Comparison of ENCODE assay signal across 8 cellular contexts in the genomic region with DNA sequence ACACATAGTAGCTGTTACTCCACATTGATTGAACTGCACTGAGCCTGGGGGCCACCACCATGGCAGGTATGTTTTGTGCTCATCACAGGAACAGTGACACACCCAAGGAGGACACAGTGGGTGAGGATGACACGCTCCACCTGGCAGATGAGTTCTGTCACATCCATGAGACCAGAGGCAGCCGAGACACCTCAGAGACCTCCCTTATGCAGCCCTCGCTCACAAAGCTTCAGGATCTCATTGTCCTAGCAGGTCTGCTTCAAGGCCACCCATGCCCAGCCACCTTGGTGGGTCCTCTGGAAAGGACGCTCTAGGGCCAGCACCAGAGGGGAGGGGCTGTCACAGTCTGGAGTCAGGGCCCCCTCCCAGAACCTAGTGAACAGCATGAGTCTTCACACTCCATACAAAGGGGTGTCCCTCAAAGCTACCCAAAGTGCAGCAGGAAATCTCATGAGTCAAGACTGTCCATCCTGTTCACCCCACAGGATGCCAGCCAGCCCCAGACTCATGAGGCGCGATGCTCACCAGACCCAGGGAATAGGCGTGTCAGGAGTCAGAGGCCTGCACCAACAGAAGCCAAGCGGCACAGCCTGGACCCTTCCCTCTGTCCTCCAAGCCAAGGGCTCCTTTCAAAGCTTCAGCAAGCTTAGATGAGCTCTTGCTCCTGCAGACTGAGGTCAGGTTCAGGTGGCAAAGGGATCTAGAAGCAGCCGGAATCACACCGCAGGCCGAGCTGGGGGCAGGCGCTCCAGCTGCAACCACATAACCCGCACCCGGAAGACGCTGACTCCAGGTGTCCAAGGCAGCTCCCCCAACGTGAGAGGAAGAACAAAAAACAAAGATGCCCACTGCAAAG. TPM values are rescaled to one million over a fixed set of nuclear protein-coding genes. Genes with fewer than 3 reads are reported as not detected.
DNase-seq lines count a peak whose midpoint lies in the region; ATAC-seq and TF ChIP-seq lines count a peak whose summit lies in the region.

No MANE protein-coding gene starts in this region.

- H3K27ac ChIP-seq in testis (peak overlapping the region; percentile 73 to 89), A673 (ENCODE audit: low read depth, low read length, poor library complexity, severe bottlenecking) (no peak overlapping the region)

- H3K4me1 ChIP-seq in testis (peaks cover 81% of the 10 kb centered on the region), A673 (ENCODE audit: insufficient read depth, low read length, poor library complexity, severe bottlenecking) (no peaks in the 10 kb centered on the region)

- no TSS peak for BruUV-seq in A673 (replicated peaks; lab: Mats Ljungman, UMichigan)

- peak overlapping the region; percentile 89 for H3K27ac Mint-ChIP-seq in activated CD8-positive, alpha-beta memory T cell treated with anti-CD3 and anti-CD28 coated beads, Interleukin-2, amount 10 ng/mL, durations not matched to agents 7 days and 5 days
- peak overlapping the region; percentile 88 for H3K27ac Mint-ChIP-seq in mesothelial cell of epicardium

- WGBS in testis, 2 donors: 81 to 87% methylated on average over 9 to 16 of the region's 16 CpGs

- peak; percentile 75 for DNase-seq in activated CD8-positive, alpha-beta memory T cell treated with anti-CD3 and anti-CD28 coated beads, Interleukin-2, amount 10 ng/mL, durations not matched to agents 7 days and 5 days
- DNase-seq in activated CD8-positive, alpha-beta memory T cell treated with anti-CD3 and anti-CD28 coated beads, Interleukin-2, amount 50 U/mL, for 48 hours: no peak
- DNase-seq in activated effector memory CD4-positive, alpha-beta T cell treated with anti-CD3 and anti-CD28 coated beads, Interleukin-2, amount 50 U/mL, for 16 hours: peak; percentile 70
- peak in 1 of 2 experiments; percentile 28 for DNase-seq in mesothelial cell of epicardium (ENCODE audit: low spot score in 2 of 2, unreplicated experiment in 2 of 2)
- DNase-seq in testis: no peak
- DNase-seq in AG08396 (ENCODE audit: low spot score): no peak
- no peak for DNase-seq in A673 (ENCODE audit: low spot score)
- DNase-seq in NCI-H1436 (lab: John Stamatoyannopoulos, UW): no peak

- CTCF ChIA-PET in activated CD8-positive, alpha-beta memory T cell treated with anti-CD3 and anti-CD28 coated beads, Interleukin-2, amount 10 ng/mL, durations not matched to agents 7 days and 5 days (lab: Charles Lee): interaction anchor here (0.8 to 4.5 kb wide), 14 partner anchors 7 to 205 kb away, joined by 3 to 40 read pairs (median 4); no protein-coding TSS in a partner anchor
- CTCF ChIA-PET in A673 (lab: Charles Lee): no interaction called here

- peak; percentile 52 for ATAC-seq in activated CD8-positive, alpha-beta memory T cell treated with anti-CD3 and anti-CD28 coated beads, Interleukin-2, amount 10 ng/mL, durations not matched to agents 7 days and 5 days

- POLR2A ChIA-PET in A673 (lab: Charles Lee; ENCODE audit: low non-redundant PET): no interaction called here

- TF ChIP-seq CTCF in mesothelial cell of epicardium (IDR thresholded peaks at IDR 0.05; ENCODE audit: unreplicated experiment): no peak
- TF ChIP-seq CTCF in testis (IDR thresholded peaks at IDR 0.05): no peak
- no peak for TF ChIP-seq CTCF in A673 (conservative IDR thresholded peaks at IDR 0.05; ENCODE audit: low read depth, low read length)

- peak overlapping the region; percentile 30 for H3K4me3 Mint-ChIP-seq in activated CD8-positive, alpha-beta memory T cell treated with anti-CD3 and anti-CD28 coated beads, Interleukin-2, amount 10 ng/mL, durations not matched to agents 7 days and 5 days
- no peak overlapping the region for H3K4me3 Mint-ChIP-seq in mesothelial cell of epicardium

- peaks cover 17% of the 10 kb centered on the region for H3K36me3 Mint-ChIP-seq in activated CD8-positive, alpha-beta memory T cell treated with anti-CD3 and anti-CD28 coated beads, Interleukin-2, amount 10 ng/mL, durations not matched to agents 7 days and 5 days
- peaks cover 3% of the 10 kb centered on the region for H3K36me3 Mint-ChIP-seq in mesothelial cell of epicardium

- H3K27me3 Mint-ChIP-seq in activated CD8-positive, alpha-beta memory T cell treated with anti-CD3 and anti-CD28 coated beads, Interleukin-2, amount 10 ng/mL, durations not matched to agents 7 days and 5 days: no peaks in the 10 kb centered on the region
- H3K27me3 Mint-ChIP-seq in mesothelial cell of epicardium (ENCODE audit: low read depth): no peaks in the 10 kb centered on the region

- no peaks in the 10 kb centered on the region for H3K36me3 ChIP-seq in testis (ENCODE audit: low read depth, missing control alignments)
- no peaks in the 10 kb centered on the region for H3K36me3 ChIP-seq in A673 (ENCODE audit: insufficient read depth, low read length, poor library complexity, severe bottlenecking)

- TF ChIP-seq POLR2A in testis (IDR thresholded peaks at IDR 0.05): no peak

- no peaks in the 10 kb centered on the region for H3K27me3 ChIP-seq in testis
- H3K27me3 ChIP-seq in A673 (replicated peaks; ENCODE audit: insufficient read depth, low read depth, low read length, poor library complexity): no peaks in the 10 kb centered on the region

- no peaks in the 10 kb centered on the region for H3K9me3 Mint-ChIP-seq in activated CD8-positive, alpha-beta memory T cell treated with anti-CD3 and anti-CD28 coated beads, Interleukin-2, amount 10 ng/mL, durations not matched to agents 7 days and 5 days (ENCODE audit: low read depth)
- H3K9me3 Mint-ChIP-seq in mesothelial cell of epicardium: no peaks in the 10 kb centered on the region

- peaks cover 96% of the 10 kb centered on the region for H3K4me1 Mint-ChIP-seq in activated CD8-positive, alpha-beta memory T cell treated with anti-CD3 and anti-CD28 coated beads, Interleukin-2, amount 10 ng/mL, durations not matched to agents 7 days and 5 days
- H3K4me1 Mint-ChIP-seq in mesothelial cell of epicardium: peaks cover 57% of the 10 kb centered on the region

- H3K9me3 ChIP-seq in testis: no peaks in the 10 kb centered on the region
- H3K9me3 ChIP-seq in A673 (ENCODE audit: low read depth, low read length, poor library complexity, severe bottlenecking): no peaks in the 10 kb centered on the region

- intact Hi-C loops in testis (cut with DNase I; ENCODE audit: low total_unique reads): loop anchor here (5.0 kb wide), 2 partner anchors 32 to 107 kb away; no protein-coding TSS in a partner anchor
- intact Hi-C loops in A673 (cut with micrococcal nuclease; ENCODE audit: unreplicated experiment): no loop called here

- no peak overlapping the region for H3K4me3 ChIP-seq in testis
- no peak overlapping the region for H3K4me3 ChIP-seq in A673 (ENCODE audit: low read depth, low read length, poor library complexity, severe bottlenecking)

RNA-seq across cellular contexts. Expression of a gene that starts 9.6 kb away (rescaled TPM):
- 10 to 100 TPM; 33.5 to 45.5 TPM for total RNA-seq in activated CD8-positive, alpha-beta memory T cell treated with anti-CD3 and anti-CD28 coated beads, Interleukin-2, amount 10 ng/mL, durations not matched to agents 7 days and 5 days
- 40.7 to 43.0 TPM (median 42.0 TPM) in 3 replicates for total RNA-seq in mesothelial cell of epicardium
- total RNA-seq in testis: 100 to 1,000 TPM; 109 to 125 TPM
- 36.9 TPM for polyA plus RNA-seq in testis (ENCODE audit: insufficient read depth, low read depth, low replicate concordance)
- 18.3 and 19.8 TPM in 2 replicates for total RNA-seq in A673 (2021)

RNA-seq across cellular contexts. Expression of a gene that starts 57.1 kb away (rescaled TPM):
- total RNA-seq in activated CD8-positive, alpha-beta memory T cell treated with anti-CD3 and anti-CD28 coated beads, Interleukin-2, amount 10 ng/mL, durations not matched to agents 7 days and 5 days: 10 to 100 TPM; 22.3 to 26.3 TPM
- total RNA-seq in mesothelial cell of epicardium (20.9 to 24.2 TPM (median 23.0 TPM) in 3 replicates), testis (10 to 100 TPM; 25.8 to 27.6 TPM), A673 (2021) (32.2 and 33.4 TPM in 2 replicates)
- 47.9 TPM for polyA plus RNA-seq in testis (ENCODE audit: insufficient read depth, low read depth, low replicate concordance)

Comparison
In these comparisons a context has a peak if more than half of its experiments do, and no peak if none do; other contexts are left out.
1. DNase-seq: peak in activated CD8-positive, alpha-beta memory T cell treated with anti-CD3 and anti-CD28 coated beads, Interleukin-2, amount 10 ng/mL, durations not matched to agents 7 days and 5 days (single experiment) and activated effector memory CD4-positive, alpha-beta T cell treated with anti-CD3 and anti-CD28 coated beads, Interleukin-2, amount 50 U/mL, for 16 hours (single experiment); none in activated CD8-positive, alpha-beta memory T cell treated with anti-CD3 and anti-CD28 coated beads, Interleukin-2, amount 50 U/mL, for 48 hours (single experiment), testis (single experiment), AG08396 (single experiment), A673 (single experiment) and NCI-H1436 (single experiment).